Comparison of ENCODE assay signal across 8 cellular contexts in genomic region chr17:8223356-8224063, GRCh38. TPM values are rescaled to one million over a fixed set of nuclear protein-coding genes. Genes with fewer than 3 reads are reported as not detected.
DNase-seq lines count a peak whose midpoint lies in the region; ATAC-seq and TF ChIP-seq lines count a peak whose summit lies in the region.

No MANE protein-coding gene starts in this region.

- ATAC-seq in HG02763 (IDR thresholded peaks at IDR 0.05; ENCODE audit: unreplicated experiment) = no peak

- H3K4me3 ChIP-seq in brain microvascular endothelial cell (ENCODE audit: low read depth, low read length) = peak overlapping the region; percentile 69

- H3K36me3 ChIP-seq in brain microvascular endothelial cell (replicated peaks) = peaks cover 3% of the 10 kb centered on the region

- in situ Hi-C loops in brain microvascular endothelial cell (cut with HindIII; ENCODE audit: low pct_ligation_motif_present, low sequenced_read_pairs) = no loop called here

- DNase-seq in SIG-M5 treated with dmso at 0.1 percent for 504 hours (lab: John Stamatoyannopoulos, UW; ENCODE audit: unreplicated experiment) = peak; percentile 71
- DNase-seq in SIG-M5 (lab: John Stamatoyannopoulos, UW) = no peak
- DNase-seq in M059J (ENCODE audit: low read depth) = peak; percentile 69
- peak in 3 of 5 experiments; percentile 32 to 80 (median 35) for DNase-seq in T-helper 2 cell
- DNase-seq in brain microvascular endothelial cell = peak; percentile 38
- DNase-seq in islet precursor cell = peak; percentile 89
- DNase-seq in stimulated activated CD4-positive, alpha-beta T cell treated with anti-CD3 and anti-CD28 coated beads, Interleukin-15, amount 100 ng/mL, for 24 hours = peak; percentile 78

- peak overlapping the region; percentile 94 for H3K27ac ChIP-seq in brain microvascular endothelial cell

- TF ChIP-seq CTCF in brain microvascular endothelial cell (IDR thresholded peaks at IDR 0.05; ENCODE audit: low read depth, low read length, missing control alignments) = peak; percentile 27

- H3K27me3 ChIP-seq in brain microvascular endothelial cell (replicated peaks) = no peaks in the 10 kb centered on the region

RNA-seq across cellular contexts. Expression of gene AURKB, which starts 13.1 kb away (rescaled TPM):
- total RNA-seq in M059J (2014; rRNA removed; shearing (Covaris generic)) = 78.7 and 123 TPM in 2 replicates

RNA-seq across cellular contexts. Expression of gene CTC1, which starts 24.3 kb away (rescaled TPM):
- 0.49 and 3.1 TPM in 2 replicates for total RNA-seq in M059J (2014; rRNA removed; shearing (Covaris generic))

RNA-seq across cellular contexts. Expression of gene PFAS, which starts 25.6 kb away (rescaled TPM):
- total RNA-seq in M059J (2014; rRNA removed; shearing (Covaris generic)) = 14.5 and 22.9 TPM in 2 replicates

RNA-seq across cellular contexts. Expression of gene BORCS6, which starts 33.5 kb away (rescaled TPM):
- total RNA-seq in M059J (2014; rRNA removed; shearing (Covaris generic)) = 3.9 and 6.8 TPM in 2 replicates

RNA-seq across cellular contexts. Expression of gene TMEM107, which starts 47.3 kb away (rescaled TPM):
- 27.5 and 31.5 TPM in 2 replicates for total RNA-seq in M059J (2014; rRNA removed; shearing (Covaris generic))
